Comparison of ENCODE assay signal across 15 cellular contexts in the genomic region with DNA sequence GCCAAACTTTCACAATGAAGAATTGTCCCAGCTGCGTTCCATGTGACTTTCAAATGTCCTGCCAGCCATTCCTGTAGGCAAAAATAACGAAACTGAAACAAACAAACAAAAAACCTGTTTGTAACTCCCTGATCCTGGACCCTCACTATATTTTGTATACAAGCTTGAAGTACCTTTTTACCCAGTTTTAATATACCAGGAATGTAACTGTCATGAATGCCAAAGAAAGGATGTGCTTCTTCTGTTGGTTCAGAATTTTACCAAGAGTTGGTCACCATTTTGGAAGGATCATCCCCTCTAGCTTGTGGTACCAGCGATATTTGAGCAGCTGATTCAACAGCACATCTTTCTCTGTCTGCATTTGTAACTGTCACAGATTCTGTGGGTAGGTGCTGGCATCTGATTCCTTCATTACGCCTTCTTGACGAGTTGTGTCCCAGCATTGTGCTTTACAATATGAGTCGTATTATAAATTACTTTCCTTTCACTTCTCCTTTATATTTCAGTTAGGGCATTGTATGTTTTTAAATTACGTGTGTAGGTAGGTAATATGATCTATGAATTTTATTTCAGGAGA.
DNase-seq lines count a peak whose midpoint lies in the region; ATAC-seq and TF ChIP-seq lines count a peak whose summit lies in the region.
"Had no signal": no experiment of that assay in that cellular context is flagged by ENCODE, and none has a peak within 500 bp of the region (broad histone marks: within the 10 kb centered on the region; RNA-seq: fewer than 3 reads in every experiment).

No MANE protein-coding gene starts in this region.

- TF ChIP-seq CTCF in Loucy (conservative IDR thresholded peaks at IDR 0.05; ENCODE audit: low read length) (no peak), VCaP (conservative IDR thresholded peaks at IDR 0.05) (0 out of 2 replicates have a peak, but pooled peaks have one; percentile 1), lower lobe of right lung (IDR thresholded peaks at IDR 0.05) (no peak)

- H2AFZ ChIP-seq in Loucy (ENCODE audit: low read length): no peak overlapping the region
- H2AFZ ChIP-seq: GM23248 had no signal

- H3F3A ChIP-seq in Loucy (ENCODE audit: low read depth): no peaks in the 10 kb centered on the region

- intact Hi-C loops in lower lobe of right lung (cut with DNase I): no loop called here

- no peak overlapping the region for H3K27ac ChIP-seq in VCaP
- H3K27ac ChIP-seq in lower lobe of right lung: no peak overlapping the region
- H3K27ac ChIP-seq: GM23248, SK-N-MC had no signal

- no peak for ATAC-seq in GM21619 (IDR thresholded peaks at IDR 0.05; ENCODE audit: unreplicated experiment)
- no peak for ATAC-seq in lower lobe of right lung

- DNase-seq in Ammon's horn (ENCODE audit: low spot score) (peak; percentile 53), inferior parietal cortex (ENCODE audit: extremely low spot score) (peak; percentile 13), hepatic stellate cell (ENCODE audit: low spot score) (no peak), mesenteric fat pad (ENCODE audit: low spot score) (no peak), lower lobe of right lung (no peak)
- DNase-seq: HFFc6, KG1, NCI-H1105, Right ventricle myocardium superior had no signal

- H3K9me2 ChIP-seq in Loucy (replicated peaks; ENCODE audit: low read depth, low read length): no peaks in the 10 kb centered on the region

- no peak overlapping the region for H3K9ac ChIP-seq in Loucy (ENCODE audit: low read depth, low read length, poor library complexity, severe bottlenecking)
- H3K9ac ChIP-seq: GM23248 had no signal

- H3K9me3 ChIP-seq in Loucy (ENCODE audit: insufficient read depth, low read depth, low read length) (no peaks in the 10 kb centered on the region), lower lobe of right lung (no peaks in the 10 kb centered on the region)

- H4K20me1 ChIP-seq in Loucy (ENCODE audit: insufficient read depth, low read length, poor library complexity, severe bottlenecking): no peaks in the 10 kb centered on the region

- H3K36me3 ChIP-seq in Loucy (ENCODE audit: insufficient read depth, low read length) (no peaks in the 10 kb centered on the region), lower lobe of right lung (no peaks in the 10 kb centered on the region)
- H3K36me3 ChIP-seq: MG63 had no signal

- H3K79me2 ChIP-seq in Loucy (ENCODE audit: insufficient read depth, low read length): no peaks in the 10 kb centered on the region

- H3K4me3 ChIP-seq in Loucy (ENCODE audit: low read length, poor library complexity, severe bottlenecking) (no peak overlapping the region), lower lobe of right lung (no peak overlapping the region)
- H3K4me3 ChIP-seq: GM23248, MG63, SK-N-MC had no signal

- peak overlapping the region; percentile 7 for H3K4me2 ChIP-seq in Loucy (ENCODE audit: low read depth, low read length, poor library complexity, severe bottlenecking)

- H3K27me3 ChIP-seq in Loucy (ENCODE audit: insufficient read depth, low read length, poor library complexity, severe bottlenecking): no peaks in the 10 kb centered on the region
- peaks cover 19% of the 10 kb centered on the region for H3K27me3 ChIP-seq in lower lobe of right lung (ENCODE audit: low read depth)

- no peaks in the 10 kb centered on the region for H3K4me1 ChIP-seq in Loucy (ENCODE audit: insufficient read depth, low read length, poor library complexity, severe bottlenecking)
- H3K4me1 ChIP-seq in lower lobe of right lung: no peaks in the 10 kb centered on the region

Comparison
In these comparisons a context has a peak if more than half of its experiments do, and no peak if none do; other contexts are left out.
1. DNase-seq: peak in Ammon's horn (single experiment) and inferior parietal cortex (single experiment); none in hepatic stellate cell (single experiment), mesenteric fat pad (single experiment) and lower lobe of right lung (single experiment).